Comparison of ENCODE assay signal across 8 cellular contexts in the genomic region with DNA sequence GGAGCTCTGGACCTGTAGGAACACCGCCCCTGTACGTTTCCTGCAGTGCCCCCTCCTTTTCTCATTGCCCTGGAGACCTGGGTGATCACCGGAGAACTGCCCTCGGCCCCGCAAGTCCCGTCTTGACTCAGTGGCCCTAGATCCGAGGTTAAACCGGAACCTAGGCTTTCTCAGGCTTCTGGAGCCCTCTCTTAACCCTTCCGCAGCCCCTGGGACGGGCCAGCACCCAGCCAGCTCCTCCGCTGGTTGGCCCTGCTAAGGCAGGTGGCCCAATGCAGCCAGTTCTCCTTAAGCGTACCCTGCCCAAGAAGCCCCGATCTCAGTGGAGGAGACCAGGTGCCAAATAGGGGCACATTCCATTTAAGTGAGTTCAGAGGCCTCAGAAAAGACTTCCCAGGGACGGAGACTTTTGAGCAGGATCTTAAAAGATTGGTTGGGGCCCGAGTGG. TPM values are rescaled to one million over a fixed set of nuclear protein-coding genes. Genes with fewer than 3 reads are reported as not detected.
DNase-seq lines count a peak whose midpoint lies in the region; ATAC-seq and TF ChIP-seq lines count a peak whose summit lies in the region.

No MANE protein-coding gene starts in this region.

- TF ChIP-seq CTCF in activated CD8-positive, alpha-beta T cell treated with anti-CD3 and anti-CD28 coated beads for 36 hours (IDR thresholded peaks at IDR 0.05) = no peak
- TF ChIP-seq CTCF in transverse colon (IDR thresholded peaks at IDR 0.05) = no peak

- peaks cover 0 to 12% (median 6%) of the 10 kb centered on the region in 4 donors for H3K4me1 ChIP-seq in transverse colon

- H3K27ac Mint-ChIP-seq in activated CD8-positive, alpha-beta T cell treated with anti-CD3 and anti-CD28 coated beads for 36 hours = peak overlapping the region; percentile 92
- peak overlapping the region; percentile 84 to 86 for H3K27ac Mint-ChIP-seq in natural killer cell treated with Interleukin-12 subunit alpha and Interleukin-12 subunit beta and Interleukin-15 and Interleukin-18, amount 100 ng/mL, for 72 hours

- H3K27me3 ChIP-seq in transverse colon = no peaks in the 10 kb centered on the region

- H3K27ac ChIP-seq in transverse colon = peak overlapping the region; percentile 91 to 96 (median 94)

- peak overlapping the region; percentile 89 for H3K4me3 Mint-ChIP-seq in activated CD8-positive, alpha-beta T cell treated with anti-CD3 and anti-CD28 coated beads for 36 hours
- H3K4me3 Mint-ChIP-seq in natural killer cell treated with Interleukin-12 subunit alpha and Interleukin-12 subunit beta and Interleukin-15 and Interleukin-18, amount 100 ng/mL, for 72 hours = peak overlapping the region; percentile 89

- no peak for TF ChIP-seq POLR2A in transverse colon (IDR thresholded peaks at IDR 0.05)

- ATAC-seq in HG03442 (IDR thresholded peaks at IDR 0.05; ENCODE audit: unreplicated experiment) = peak; percentile 15
- ATAC-seq in activated CD8-positive, alpha-beta T cell treated with anti-CD3 and anti-CD28 coated beads for 36 hours = peak; percentile 70
- peak; percentile 58 to 74 for ATAC-seq in natural killer cell treated with Interleukin-12 subunit alpha and Interleukin-12 subunit beta and Interleukin-15 and Interleukin-18, amount 100 ng/mL, for 72 hours

- WGBS in transverse colon (ENCODE audit: low coverage in 1 of 2), 2 donors = 12% methylated on average over 15 of the region's 15 CpGs; no CpG with 5 or more reads in 1 of the 2 donors

- in situ Hi-C loops in transverse colon (cut with MboI; ENCODE audit: low pct_ligation_motif_present in 1 of 4, low pct_unique_long_range_greater_than_20kb in 1 of 4, low sequenced_read_pairs in 3 of 4) = no loop called here

- no peaks in the 10 kb centered on the region for H3K9me3 ChIP-seq in transverse colon

- peak overlapping the region; percentile 74 to 94 (median 82) for H3K4me3 ChIP-seq in transverse colon

- peaks cover 9% of the 10 kb centered on the region for H3K4me1 Mint-ChIP-seq in activated CD8-positive, alpha-beta T cell treated with anti-CD3 and anti-CD28 coated beads for 36 hours (ENCODE audit: low read depth)
- peaks cover 4 to 14% of the 10 kb centered on the region in 2 donors for H3K4me1 Mint-ChIP-seq in natural killer cell treated with Interleukin-12 subunit alpha and Interleukin-12 subunit beta and Interleukin-15 and Interleukin-18, amount 100 ng/mL, for 72 hours (ENCODE audit: low read depth in 2 of 2)

- H3K9me3 Mint-ChIP-seq in activated CD8-positive, alpha-beta T cell treated with anti-CD3 and anti-CD28 coated beads for 36 hours = no peaks in the 10 kb centered on the region
- no peaks in the 10 kb centered on the region for H3K9me3 Mint-ChIP-seq in natural killer cell treated with Interleukin-12 subunit alpha and Interleukin-12 subunit beta and Interleukin-15 and Interleukin-18, amount 100 ng/mL, for 72 hours

- intact Hi-C loops in activated CD8-positive, alpha-beta T cell treated with anti-CD3 and anti-CD28 coated beads for 36 hours (cut with micrococcal nuclease) = no loop called here
- intact Hi-C loops in transverse colon (cut with DNase I; ENCODE audit: low total_unique reads) = no loop called here

- no peaks in the 10 kb centered on the region for H3K36me3 Mint-ChIP-seq in activated CD8-positive, alpha-beta T cell treated with anti-CD3 and anti-CD28 coated beads for 36 hours (ENCODE audit: low read depth)
- no peaks in the 10 kb centered on the region for H3K36me3 Mint-ChIP-seq in natural killer cell treated with Interleukin-12 subunit alpha and Interleukin-12 subunit beta and Interleukin-15 and Interleukin-18, amount 100 ng/mL, for 72 hours

- TF ChIP-seq EP300 in transverse colon (IDR thresholded peaks at IDR 0.05; ENCODE audit: low read depth) = no peak

- H3K27me3 Mint-ChIP-seq in activated CD8-positive, alpha-beta T cell treated with anti-CD3 and anti-CD28 coated beads for 36 hours = no peaks in the 10 kb centered on the region
- H3K27me3 Mint-ChIP-seq in natural killer cell treated with Interleukin-12 subunit alpha and Interleukin-12 subunit beta and Interleukin-15 and Interleukin-18, amount 100 ng/mL, for 72 hours = no peaks in the 10 kb centered on the region

- POLR2A ChIA-PET in activated CD8-positive, alpha-beta T cell treated with anti-CD3 and anti-CD28 coated beads for 36 hours (lab: Charles Lee) = interaction anchor here (0.5 to 2.1 kb wide), 15 partner anchors 9 to 1440 kb away, joined by 3 to 9 read pairs (median 4); partner anchors contain the start of gene CBL

- DNase-seq in activated naive CD4-positive, alpha-beta T cell treated with Interleukin-2 at 50 U/mL for 16 hours = peak; percentile 35
- no peak for DNase-seq in activated naive CD4-positive, alpha-beta T cell (lab: John Stamatoyannopoulos, UW)
- DNase-seq in activated CD8-positive, alpha-beta T cell treated with anti-CD3 and anti-CD28 coated beads for 36 hours = peak; percentile 66
- peak; percentile 12 for DNase-seq in fibroblast of gingiva (ENCODE audit: low read depth)
- no peak for DNase-seq in natural killer cell treated with Interleukin-12 subunit alpha and Interleukin-12 subunit beta and Interleukin-15 and Interleukin-18, amount 100 ng/mL, for 72 hours (ENCODE audit: low spot score)
- no peak for DNase-seq in transverse colon
- no peak for DNase-seq in NCI-H2107 (lab: John Stamatoyannopoulos, UW)

- H3K36me3 ChIP-seq in transverse colon = peaks cover 0 to under 1% (median 0%) of the 10 kb centered on the region in 4 donors

- CTCF ChIA-PET in activated CD8-positive, alpha-beta T cell treated with anti-CD3 and anti-CD28 coated beads for 36 hours (lab: Charles Lee) = interaction anchor here (0.7 to 2.7 kb wide), 36 partner anchors 9 to 305 kb away, joined by 3 to 35 read pairs (median 4); partner anchors contain the start of genes CBL and VPS11

RNA-seq across cellular contexts. Expression of gene NLRX1, which starts 0.8 kb away (rescaled TPM):
- 10 to 100 TPM; 20.1 to 21.3 TPM for total RNA-seq in activated CD8-positive, alpha-beta T cell treated with anti-CD3 and anti-CD28 coated beads for 36 hours
- 10 to 100 TPM; 13.0 to 14.1 TPM for total RNA-seq in natural killer cell treated with Interleukin-12 subunit alpha and Interleukin-12 subunit beta and Interleukin-15 and Interleukin-18, amount 100 ng/mL, for 72 hours
- 10 to 100 TPM; 16.4 to 30.1 (median 18.2) TPM for total RNA-seq in transverse colon

RNA-seq across cellular contexts. Expression of gene NHERF4, which starts 16.0 kb away (rescaled TPM):
- under 1 TPM; 0.29 to 0.32 TPM for total RNA-seq in activated CD8-positive, alpha-beta T cell treated with anti-CD3 and anti-CD28 coated beads for 36 hours
- total RNA-seq in natural killer cell treated with Interleukin-12 subunit alpha and Interleukin-12 subunit beta and Interleukin-15 and Interleukin-18, amount 100 ng/mL, for 72 hours = under 1 TPM in 1 of 2 donors, not detected in 1; 0.64 TPM
- 100 to 1,000 TPM in 2 of 4 donors, 10 to 100 TPM in 2; 75.2 to 248 (median 111) TPM for total RNA-seq in transverse colon

RNA-seq across cellular contexts. Expression of gene ABCG4, which starts 20.4 kb away (rescaled TPM):
- not detected for total RNA-seq in activated CD8-positive, alpha-beta T cell treated with anti-CD3 and anti-CD28 coated beads for 36 hours
- not detected for total RNA-seq in natural killer cell treated with Interleukin-12 subunit alpha and Interleukin-12 subunit beta and Interleukin-15 and Interleukin-18, amount 100 ng/mL, for 72 hours
- under 1 TPM in 1 of 4 donors, not detected in 3; 0.14 TPM for total RNA-seq in transverse colon

RNA-seq across cellular contexts. Expression of gene CBL, which starts 36.8 kb away (rescaled TPM):
- 10 to 100 TPM; 27.0 to 27.5 TPM for total RNA-seq in activated CD8-positive, alpha-beta T cell treated with anti-CD3 and anti-CD28 coated beads for 36 hours
- 10 to 100 TPM; 29.1 to 50.5 TPM for total RNA-seq in natural killer cell treated with Interleukin-12 subunit alpha and Interleukin-12 subunit beta and Interleukin-15 and Interleukin-18, amount 100 ng/mL, for 72 hours
- total RNA-seq in transverse colon = 10 to 100 TPM in 3 of 4 donors, 1 to 10 TPM in 1; 6.8 to 18.7 (median 12.4) TPM

RNA-seq across cellular contexts. Expression of gene HINFP, which starts 47.9 kb away (rescaled TPM):
- 10 to 100 TPM; 23.9 to 26.5 TPM for total RNA-seq in activated CD8-positive, alpha-beta T cell treated with anti-CD3 and anti-CD28 coated beads for 36 hours
- 10 to 100 TPM; 33.4 to 49.5 TPM for total RNA-seq in natural killer cell treated with Interleukin-12 subunit alpha and Interleukin-12 subunit beta and Interleukin-15 and Interleukin-18, amount 100 ng/mL, for 72 hours
- 10 to 100 TPM; 20.7 to 63.6 (median 48.2) TPM for total RNA-seq in transverse colon

Comparison
In these comparisons a context has a peak if more than half of its experiments do, and no peak if none do; other contexts are left out.
1. DNase-seq: peak in activated naive CD4-positive, alpha-beta T cell treated with Interleukin-2 at 50 U/mL for 16 hours (single experiment), activated CD8-positive, alpha-beta T cell treated with anti-CD3 and anti-CD28 coated beads for 36 hours (single experiment) and fibroblast of gingiva (single experiment); none in activated naive CD4-positive, alpha-beta T cell (0 of 4), natural killer cell treated with Interleukin-12 subunit alpha and Interleukin-12 subunit beta and Interleukin-15 and Interleukin-18, amount 100 ng/mL, for 72 hours (single experiment), transverse colon (single experiment) and NCI-H2107 (single experiment).
2. ATAC-seq: peak in every context shown above with its lines; median percentile 70 in activated CD8-positive, alpha-beta T cell treated with anti-CD3 and anti-CD28 coated beads for 36 hours; 66 in natural killer cell treated with Interleukin-12 subunit alpha and Interleukin-12 subunit beta and Interleukin-15 and Interleukin-18, amount 100 ng/mL, for 72 hours; 15 in HG03442.
3. RNA of gene NHERF4, which starts 16.0 kb away (total RNA-seq): 75.2 to 248 TPM in transverse colon; 0.64 TPM in natural killer cell treated with Interleukin-12 subunit alpha and Interleukin-12 subunit beta and Interleukin-15 and Interleukin-18, amount 100 ng/mL, for 72 hours and 0.29 to 0.32 TPM in activated CD8-positive, alpha-beta T cell treated with anti-CD3 and anti-CD28 coated beads for 36 hours; every median in the first group is over 10 times any median in the second.